ENCODE assay signal across 18 cellular contexts in genomic region chr5:53893626-53894025, GRCh38.
"Had no signal": no experiment of that assay in that cellular context is flagged by ENCODE, and none has a peak within 500 bp of the region (broad histone marks: within the 10 kb centered on the region; RNA-seq: fewer than 3 reads in every experiment).

No MANE protein-coding gene starts in this region.

- H3K36me3 ChIP-seq: esophagus muscularis mucosa, gastrocnemius medialis, neutrophil, spleen, tibial artery, upper lobe of left lung, vagina had no signal

- H3K4me1 ChIP-seq: gastrocnemius medialis, spleen, upper lobe of left lung, vagina had no signal

- DNase-seq: effector memory CD8-positive, alpha-beta T cell; gastrocnemius medialis; kidney; left cardiac atrium; mesendoderm; naive thymus-derived CD8-positive, alpha-beta T cell; posterior cingulate gyrus; spleen; stimulated activated CD4-positive, alpha-beta T cell treated with anti-CD3 and anti-CD28 coated beads, Interleukin-15, amount 100 ng/mL, for 24 hours; stimulated activated CD4-positive, alpha-beta T cell treated with anti-CD3 and anti-CD28 coated beads, Interleukin-1b, Interleukin-23, amount 100 ng/mL, for 48 hours; stimulated activated CD4-positive, alpha-beta T cell treated with anti-CD3 and anti-CD28 coated beads, Interleukin-4, amount 100 ng/mL, for 24 hours; tibial artery had no signal

- H3K27ac ChIP-seq: epithelial cell of prostate, esophagus muscularis mucosa, gastrocnemius medialis, neutrophil, spleen, tibial artery, upper lobe of left lung, vagina had no signal

- ATAC-seq: effector memory CD8-positive, alpha-beta T cell; gastrocnemius medialis; naive thymus-derived CD8-positive, alpha-beta T cell; stimulated activated memory B cell treated with anti-CD40 and anti-IgM and Interleukin-4, amounts not matched to agents 10 μg/mL and 1 μg/mL and 100 μg/mL, for 72 hours had no signal

- H3K27me3 ChIP-seq: esophagus muscularis mucosa, gastrocnemius medialis, neutrophil, spleen, tibial artery, upper lobe of left lung, vagina had no signal

- H3K9me3 ChIP-seq: esophagus muscularis mucosa, gastrocnemius medialis, neutrophil, spleen, tibial artery, upper lobe of left lung, vagina had no signal

- H3K4me3 ChIP-seq: esophagus muscularis mucosa, gastrocnemius medialis, spleen, tibial artery, upper lobe of left lung, vagina had no signal
